In genomic region chr7:56063882-56064625, GRCh38 we compare ENCODE assay signal across 8 cellular contexts. TPM values are rescaled to one million over a fixed set of nuclear protein-coding genes. Genes with fewer than 3 reads are reported as not detected.
A peak's percentile ranks its signal among the peaks of the same experiment; 100 is the strongest.
DNase-seq lines count a peak whose midpoint lies in the region; TF ChIP-seq lines count a peak whose summit lies in the region.

TSS of gene SUMF2 (plus strand) at chr7:56064286. CDS start at chr7:56064312, 26 bp downstream.

- H2BK12ac ChIP-seq in neuronal stem cell (ENCODE audit: low read length): no peak within 1 kb of the TSS

- peaks cover 17% of the 10 kb centered on the region for H3K4me1 ChIP-seq in MM.1S (ENCODE audit: low read length)
- peaks cover 27% of the 10 kb centered on the region for H3K4me1 ChIP-seq in SJSA1 (replicated peaks)
- H3K4me1 ChIP-seq in neuronal stem cell (ENCODE audit: control insufficient read depth in 2 of 2, insufficient read depth in 1 of 2, low read depth in 1 of 2, low read length in 2 of 2): peaks cover 1 to 2% of the 10 kb centered on the region in 2 donors

- H3K27me3 ChIP-seq in MM.1S (replicated peaks; ENCODE audit: insufficient read depth, low read length): no peaks in the 10 kb centered on the region
- H3K27me3 ChIP-seq in SJSA1 (replicated peaks): no peaks in the 10 kb centered on the region
- no peaks in the 10 kb centered on the region for H3K27me3 ChIP-seq in neuronal stem cell (ENCODE audit: control insufficient read depth in 3 of 3, insufficient read depth in 3 of 3, low read depth in 1 of 3, low read length in 3 of 3)

- H3K79me2 ChIP-seq in MM.1S (ENCODE audit: low read length): peaks cover 29% of the 10 kb centered on the region

- TF ChIP-seq CTCF in MM.1S (IDR thresholded peaks at IDR 0.05; ENCODE audit: low read length): peak; percentile 28
- no peak for TF ChIP-seq CTCF in subcutaneous adipose tissue (IDR thresholded peaks at IDR 0.05; ENCODE audit: low read depth)

- H2BK5ac ChIP-seq in neuronal stem cell (ENCODE audit: low read length): peak within 1 kb of the TSS; percentile 93

- peaks cover 33% of the 10 kb centered on the region for H3F3A ChIP-seq in MM.1S (ENCODE audit: insufficient read depth, low read length)

- H3K4me2 ChIP-seq in MM.1S (ENCODE audit: low read depth, low read length): peak within 1 kb of the TSS; percentile 92
- peak within 1 kb of the TSS; percentile 54 for H3K4me2 ChIP-seq in neuronal stem cell (ENCODE audit: insufficient read depth, low read length, poor library complexity, severe bottlenecking)

- H3K9ac ChIP-seq in MM.1S (ENCODE audit: low read length) (peak within 1 kb of the TSS; percentile 68), neuronal stem cell (ENCODE audit: low read depth, low read length, poor library complexity) (peak within 1 kb of the TSS; percentile 84)

- H3K27ac ChIP-seq in MM.1S (ENCODE audit: low read length) (peak within 1 kb of the TSS; percentile 72), SJSA1 (peak within 1 kb of the TSS; percentile 44), neuronal stem cell (replicated peaks; ENCODE audit: low read length) (peak within 1 kb of the TSS; percentile 97)

- peak within 1 kb of the TSS; percentile 99 for H3K18ac ChIP-seq in neuronal stem cell (ENCODE audit: low read length)

- no peak within 1 kb of the TSS for H3K4ac ChIP-seq in neuronal stem cell (ENCODE audit: low read length)

- peak within 1 kb of the TSS; percentile 100 for H3K23ac ChIP-seq in neuronal stem cell (ENCODE audit: low read depth, low read length, poor library complexity)

- no CpG with 5 or more reads among the region's 49 CpGs for WGBS in neuronal stem cell (ENCODE audit: extremely low coverage in 2 of 2, insufficient read length in 2 of 2, insufficient replicate concordance in 1 of 2), 2 donors

- no peak within 1 kb of the TSS for H2BK15ac ChIP-seq in neuronal stem cell (ENCODE audit: low read length)

- no peaks in the 10 kb centered on the region for H3K9me3 ChIP-seq in MM.1S (replicated peaks; ENCODE audit: insufficient read depth, low read length)
- no peaks in the 10 kb centered on the region for H3K9me3 ChIP-seq in SJSA1 (replicated peaks)
- H3K9me3 ChIP-seq in neuronal stem cell (replicated peaks in 1 of 2; ENCODE audit: control insufficient read depth in 2 of 2, insufficient read depth in 1 of 2, low read depth in 1 of 2, low read length in 2 of 2): no peaks in the 10 kb centered on the region

- H3K36me3 ChIP-seq in MM.1S (replicated peaks; ENCODE audit: insufficient read depth, low read length) (peaks cover 24% of the 10 kb centered on the region), SJSA1 (peaks cover 55% of the 10 kb centered on the region), neuronal stem cell (replicated peaks in 1 of 2; ENCODE audit: control insufficient read depth in 2 of 2, insufficient read depth in 2 of 2, low read length in 2 of 2) (peaks cover 16 to 65% of the 10 kb centered on the region in 2 donors)

- no peak within 1 kb of the TSS for H2AK5ac ChIP-seq in neuronal stem cell (ENCODE audit: low read depth, low read length)

- H4K91ac ChIP-seq in neuronal stem cell (ENCODE audit: low read depth, low read length, poor library complexity): peak within 1 kb of the TSS; percentile 85

- H3K4me3 ChIP-seq in MM.1S (ENCODE audit: low read length) (peak within 1 kb of the TSS; percentile 69), SJSA1 (peak within 1 kb of the TSS; percentile 71), neuronal stem cell (ENCODE audit: low read length in 2 of 2) (peak within 1 kb of the TSS; percentile 68 to 99)

- H3K79me1 ChIP-seq in neuronal stem cell (ENCODE audit: low read depth, low read length): no peaks in the 10 kb centered on the region

- H4K8ac ChIP-seq in neuronal stem cell (ENCODE audit: low read depth, low read length): peak within 1 kb of the TSS; percentile 65

- DNase-seq in GM03348 (ENCODE audit: low spot score) (peak; percentile 99), HCEC 1CT (peak; percentile 85), MM.1S (peak; percentile 92), SJSA1 (ENCODE audit: low read depth in 1 of 2, low spot score in 2 of 2) (peak; percentile 89), foreskin melanocyte (peak; percentile 77), neuronal stem cell (ENCODE audit: low spot score) (peak; percentile 90)
- peak; percentile 70 to 88 (median 77) for DNase-seq in activated naive CD4-positive, alpha-beta T cell (lab: John Stamatoyannopoulos, UW)

- H2AFZ ChIP-seq in MM.1S (ENCODE audit: low read length) (peak within 1 kb of the TSS; percentile 42), neuronal stem cell (ENCODE audit: low read length) (peak within 1 kb of the TSS; percentile 91)

- no peaks in the 10 kb centered on the region for H4K20me1 ChIP-seq in MM.1S (ENCODE audit: insufficient read depth, low read length)

- peak within 1 kb of the TSS; percentile 89 for H3K14ac ChIP-seq in neuronal stem cell (ENCODE audit: low read length)

- no peak within 1 kb of the TSS for H2BK120ac ChIP-seq in neuronal stem cell (ENCODE audit: low read depth, low read length)

- H3K9me2 ChIP-seq in MM.1S (replicated peaks; ENCODE audit: insufficient read depth, low read length): no peaks in the 10 kb centered on the region

RNA-seq across cellular contexts. Expression of gene SUMF2, which starts in this region (rescaled TPM):
- total RNA-seq in SJSA1 (2014; rRNA removed; shearing (Covaris generic)): 100 and 117 TPM in 2 replicates
- 53.2 TPM for polyA plus RNA-seq in neuronal stem cell (2013, experiment 1 of 2)
- 51.7 TPM for polyA plus RNA-seq in neuronal stem cell (2013, experiment 2 of 2)
- total RNA-seq in subcutaneous adipose tissue: 100 to 1,000 TPM in 3 of 4 donors, 10 to 100 TPM in 1; 79.1 to 169 (median 118) TPM

Comparison
In these comparisons a context has a peak if more than half of its experiments do, and no peak if none do; other contexts are left out.
1. Peak in every context shown above with its lines: DNase-seq, H3K4me3 ChIP-seq and H3K27ac ChIP-seq.
2. H3K27ac ChIP-seq: peak in every context shown above with its lines; median percentile 97 in neuronal stem cell; 72 in MM.1S; 44 in SJSA1.